ENCODE assay signal across 8 cellular contexts in genomic region chr1:43389326-43390313, GRCh38.
DNase-seq lines count a peak whose midpoint lies in the region; ATAC-seq, FAIRE-seq and TF ChIP-seq lines count a peak whose summit lies in the region.

MED8 (minus strand) TSS chr1:43389800; CDS start chr1:43389764, 36 bp downstream.
SZT2 (plus strand) TSS chr1:43389899; CDS start chr1:43389969, 70 bp downstream.

- peak; percentile 88 for ATAC-seq in HG03442 (IDR thresholded peaks at IDR 0.05; ENCODE audit: unreplicated experiment)

- peak; percentile 98 for FAIRE-seq in GM19239 (lab: Jason Lieb, UNC)

- TF ChIP-seq CTCF in choroid plexus epithelial cell (conservative IDR thresholded peaks at IDR 0.05; ENCODE audit: low read depth, low read length): no peak

- H3K4me3 ChIP-seq in choroid plexus epithelial cell (ENCODE audit: low read depth, low read length): peak within 1 kb of the TSS; percentile 89

- DNase-seq in Ammon's horn (ENCODE audit: low spot score) (peak; percentile 94), GM19239 (ENCODE audit: insufficient read length, low spot score) (peak; percentile 94), NCI-H524 treated with DMSO at 0.1 percent for 48 hours (lab: John Stamatoyannopoulos, UW) (peak; percentile 68), choroid plexus epithelial cell (ENCODE audit: low read depth) (peak; percentile 92), kidney glomerular epithelial cell (lab: John Stamatoyannopoulos, UW) (peak; percentile 98)
- peak; percentile 89 to 93 for DNase-seq in activated CD4-positive, alpha-beta T cell treated with anti-CD3 and anti-CD28 coated beads for 4 hours
- peak; percentile 88 to 90 for DNase-seq in stimulated activated CD4-positive, alpha-beta T cell treated with anti-CD3 and anti-CD28 coated beads, Interleukin-15, amount 100 ng/mL, for 48 hours (ENCODE audit: low read depth in 2 of 2)

Comparison
In these comparisons a context has a peak if more than half of its experiments do, and no peak if none do; other contexts are left out.
1. Peak in every context shown above with its lines: DNase-seq, ATAC-seq and H3K4me3 ChIP-seq.